Comparison of ENCODE assay signal across 16 cellular contexts in genomic region chr18:70332694-70333093, GRCh38. TPM values are rescaled to one million over a fixed set of nuclear protein-coding genes. Genes with fewer than 3 reads are reported as not detected.
DNase-seq lines count a peak whose midpoint lies in the region; ATAC-seq, FAIRE-seq and TF ChIP-seq lines count a peak whose summit lies in the region.
"Had no signal": no experiment of that assay in that cellular context is flagged by ENCODE, and none has a peak within 500 bp of the region (broad histone marks: within the 10 kb centered on the region; RNA-seq: fewer than 3 reads in every experiment).

No MANE protein-coding gene starts in this region.

- no peak for FAIRE-seq in urothelium cell line (lab: Jason Lieb, UNC)
- FAIRE-seq: endometrium, RCC 7860 had no signal

- in situ Hi-C loops in GM23248 (cut with MboI): no loop called here
- in situ Hi-C loops in astrocyte of the spinal cord (cut with HindIII; ENCODE audit: low sequenced_read_pairs): no loop called here

- H3K27ac ChIP-seq in GM23248: peak overlapping the region; percentile 94
- H3K27ac ChIP-seq in GM23338 (ENCODE audit: low read depth): no peak overlapping the region
- H3K27ac ChIP-seq: BLaER1 treated with 17β-estradiol and CSF1 and Interleukin-3, amounts not matched to agents 10 nM and 100 nM; neural progenitor cell had no signal

- peak overlapping the region; percentile 72 for H3K9ac ChIP-seq in GM23248
- H3K9ac ChIP-seq: BLaER1 treated with 17β-estradiol and CSF1 and Interleukin-3, amounts not matched to agents 10 nM and 100 nM; neural progenitor cell had no signal

- no peak overlapping the region for H3K27ac Mint-ChIP-seq in GM23338
- H3K27ac Mint-ChIP-seq in stimulated activated naive CD8-positive, alpha-beta T cell treated with anti-CD3 and anti-CD28 coated beads, Interleukin-15, amount 100 ng/mL, for 72 hours: no peak overlapping the region
- H3K27ac Mint-ChIP-seq: activated CD4-positive, alpha-beta memory T cell treated with anti-CD3 and anti-CD28 coated beads, Interleukin-2, amount 10 ng/mL, durations not matched to agents 7 days and 5 days; activated T-cell treated with anti-CD3 and anti-CD28 coated beads, Interleukin-2, amount 50 U/mL, for 72 hours; neural progenitor cell had no signal

- H4K20me1 ChIP-seq in GM23248 (ENCODE audit: insufficient read depth) (no peaks in the 10 kb centered on the region), GM23338 (replicated peaks; ENCODE audit: insufficient read depth) (no peaks in the 10 kb centered on the region)

- H2AFZ ChIP-seq in GM23248: no peak overlapping the region
- no peak overlapping the region for H2AFZ ChIP-seq in GM23338
- H2AFZ ChIP-seq: neural progenitor cell had no signal

- H3K4me3 Mint-ChIP-seq in GM23338: no peak overlapping the region
- no peak overlapping the region for H3K4me3 Mint-ChIP-seq in stimulated activated naive CD8-positive, alpha-beta T cell treated with anti-CD3 and anti-CD28 coated beads, Interleukin-15, amount 100 ng/mL, for 72 hours
- H3K4me3 Mint-ChIP-seq: activated CD4-positive, alpha-beta memory T cell treated with anti-CD3 and anti-CD28 coated beads, Interleukin-2, amount 10 ng/mL, durations not matched to agents 7 days and 5 days; activated T-cell treated with anti-CD3 and anti-CD28 coated beads, Interleukin-2, amount 50 U/mL, for 72 hours; neural progenitor cell had no signal

- H3K4me2 ChIP-seq in GM23248 (ENCODE audit: unreplicated experiment): peak overlapping the region; percentile 53
- no peak overlapping the region for H3K4me2 ChIP-seq in GM23338
- H3K4me2 ChIP-seq: BLaER1 treated with 17β-estradiol and CSF1 and Interleukin-3, amounts not matched to agents 10 nM and 100 nM; neural progenitor cell had no signal

- H3K4me1 Mint-ChIP-seq in GM23338: peaks cover 26% of the 10 kb centered on the region
- H3K4me1 Mint-ChIP-seq in stimulated activated naive CD8-positive, alpha-beta T cell treated with anti-CD3 and anti-CD28 coated beads, Interleukin-15, amount 100 ng/mL, for 72 hours: peaks cover 6% of the 10 kb centered on the region

- no peaks in the 10 kb centered on the region for H3K27me3 ChIP-seq in GM23248 (replicated peaks; ENCODE audit: insufficient read depth)
- H3K27me3 ChIP-seq in GM23338 (ENCODE audit: insufficient read depth): no peaks in the 10 kb centered on the region
- H3K27me3 ChIP-seq: BLaER1 treated with 17β-estradiol and CSF1 and Interleukin-3, amounts not matched to agents 10 nM and 100 nM; neural progenitor cell had no signal

- peak; percentile 68 for DNase-seq in GM23248
- peak; percentile 28 for DNase-seq in astrocyte of the spinal cord (ENCODE audit: low read depth, low spot score)
- DNase-seq in hepatic stellate cell (ENCODE audit: low spot score): peak; percentile 7
- peak; percentile 17 for DNase-seq in stromal cell of bone marrow (ENCODE audit: low read depth)
- no peak for DNase-seq in urothelium cell line (ENCODE audit: low spot score)
- DNase-seq in GM23338 (ENCODE audit: low spot score): no peak
- no peak for DNase-seq in stimulated activated naive CD8-positive, alpha-beta T cell treated with anti-CD3 and anti-CD28 coated beads, Interleukin-15, amount 100 ng/mL, for 72 hours
- DNase-seq: activated CD4-positive, alpha-beta memory T cell treated with anti-CD3 and anti-CD28 coated beads, Interleukin-2, amount 10 ng/mL, durations not matched to agents 7 days and 5 days; activated T-cell treated with anti-CD3 and anti-CD28 coated beads, Interleukin-2, amount 50 U/mL, for 72 hours; DMS 273 treated with DMSO at 0.1 percent for 48 hours; MV-4-11; NCI-H748 treated with DMSO at 0.1 percent for 48 hours had no signal

- H3K79me2 ChIP-seq in GM23248 (ENCODE audit: insufficient read depth) (peaks cover 59% of the 10 kb centered on the region), GM23338 (replicated peaks; ENCODE audit: insufficient read depth) (no peaks in the 10 kb centered on the region; the same call in 1 of the 2 replicates)

- no peak overlapping the region for H3K4me3 ChIP-seq in GM23248
- H3K4me3 ChIP-seq in astrocyte of the spinal cord (ENCODE audit: low read depth, low read length): no peak overlapping the region
- no peak overlapping the region for H3K4me3 ChIP-seq in GM23338
- H3K4me3 ChIP-seq: BLaER1 treated with 17β-estradiol and CSF1 and Interleukin-3, amounts not matched to agents 10 nM and 100 nM; neural progenitor cell had no signal

- peaks cover 11% of the 10 kb centered on the region; the same call in 2 of the 3 replicates for H3K9me3 Mint-ChIP-seq in GM23338
- peaks cover 0 to 9% of the 10 kb centered on the region in 2 donors for H3K9me3 Mint-ChIP-seq in stimulated activated naive CD8-positive, alpha-beta T cell treated with anti-CD3 and anti-CD28 coated beads, Interleukin-15, amount 100 ng/mL, for 72 hours
- H3K9me3 Mint-ChIP-seq: activated CD4-positive, alpha-beta memory T cell treated with anti-CD3 and anti-CD28 coated beads, Interleukin-2, amount 10 ng/mL, durations not matched to agents 7 days and 5 days; activated T-cell treated with anti-CD3 and anti-CD28 coated beads, Interleukin-2, amount 50 U/mL, for 72 hours had no signal

- peaks cover 65% of the 10 kb centered on the region for H3K4me1 ChIP-seq in GM23248 (ENCODE audit: insufficient read depth)
- peaks cover 21% of the 10 kb centered on the region; the same call in 1 of the 2 replicates for H3K4me1 ChIP-seq in GM23338 (ENCODE audit: insufficient read depth)
- H3K4me1 ChIP-seq: neural progenitor cell had no signal

- no peaks in the 10 kb centered on the region for H3K9me2 ChIP-seq in GM23248 (ENCODE audit: insufficient read depth)
- 0 out of 2 replicates have a peak, but pooled peaks cover 4% of the 10 kb centered on the region for H3K9me2 ChIP-seq in GM23338 (ENCODE audit: insufficient read depth)

- H3K36me3 Mint-ChIP-seq in GM23338 (ENCODE audit: low read depth): peaks cover 17% of the 10 kb centered on the region; the same call in 2 of the 3 replicates

- no peak for TF ChIP-seq CTCF in astrocyte of the spinal cord (IDR thresholded peaks at IDR 0.05; ENCODE audit: low read depth, low read length)
- TF ChIP-seq CTCF in GM23338 (conservative IDR thresholded peaks at IDR 0.05; ENCODE audit: low read depth in 2 of 2): no peak

- peaks cover 90% of the 10 kb centered on the region for H3F3A ChIP-seq in GM23248 (ENCODE audit: insufficient read depth)
- H3F3A ChIP-seq in GM23338 (replicated peaks; ENCODE audit: low read depth): no peaks in the 10 kb centered on the region

- WGBS in GM23248 (ENCODE audit: low coverage in 1 of 2, low lambda C conversion rate in 2 of 2, missing lambda C conversion rate in 2 of 2), 2 experiments: 94 to 100% methylated on average over 1 of the region's 1 CpG

- ATAC-seq in GM23338: no peak
- ATAC-seq in stimulated activated naive CD8-positive, alpha-beta T cell treated with anti-CD3 and anti-CD28 coated beads, Interleukin-15, amount 100 ng/mL, for 72 hours: no peak
- ATAC-seq: activated T-cell treated with anti-CD3 and anti-CD28 coated beads, Interleukin-2, amount 50 U/mL, for 72 hours had no signal

- H3K36me3 ChIP-seq in GM23248 (ENCODE audit: low read depth) (peaks cover 36% of the 10 kb centered on the region), GM23338 (ENCODE audit: insufficient read depth) (no peaks in the 10 kb centered on the region)
- H3K36me3 ChIP-seq: neural progenitor cell had no signal

- H3K27me3 Mint-ChIP-seq in GM23338 (ENCODE audit: insufficient read depth, low read depth, poor library complexity): peaks cover 3% of the 10 kb centered on the region
- H3K27me3 Mint-ChIP-seq in stimulated activated naive CD8-positive, alpha-beta T cell treated with anti-CD3 and anti-CD28 coated beads, Interleukin-15, amount 100 ng/mL, for 72 hours: no peaks in the 10 kb centered on the region
- H3K27me3 Mint-ChIP-seq: activated CD4-positive, alpha-beta memory T cell treated with anti-CD3 and anti-CD28 coated beads, Interleukin-2, amount 10 ng/mL, durations not matched to agents 7 days and 5 days had no signal

- H3K9me3 ChIP-seq in GM23248 (ENCODE audit: low read depth): no peaks in the 10 kb centered on the region

TF ChIP-seq in GM23338, 12 proteins besides CTCF, POLR2A, EP300 and RAD21 (continues in another document):
- TF ChIP-seq ZNF114 (CRISPR knock-in tag; IDR thresholded peaks at IDR 0.05): no peak

RNA-seq across cellular contexts. Expression of gene SOCS6, which starts 43.8 kb away (rescaled TPM):
- 43.7 and 48.1 TPM in 2 replicates for total RNA-seq in GM23248 (2014; rRNA removed; shearing (Covaris generic))
- 30.0 and 31.7 TPM in 2 replicates for polyA plus RNA-seq in GM23248 (2016; fragmentation: Nextera tagmentation; extraction: Ambion mirVana)
- total RNA-seq in GM23338 (2014; rRNA removed; shearing (Covaris generic)): 12.4 and 13.3 TPM in 2 replicates
- polyA plus RNA-seq in GM23338 (2016; fragmentation: Nextera tagmentation; extraction: Ambion mirVana): 4.4 and 4.6 TPM in 2 replicates

Comparison
In these comparisons a context has a peak if more than half of its experiments do, and no peak if none do; other contexts are left out.
1. DNase-seq: peak in GM23248 (single experiment), astrocyte of the spinal cord (single experiment), hepatic stellate cell (single experiment) and stromal cell of bone marrow (single experiment); none in urothelium cell line (single experiment), GM23338 (single experiment) and stimulated activated naive CD8-positive, alpha-beta T cell treated with anti-CD3 and anti-CD28 coated beads, Interleukin-15, amount 100 ng/mL, for 72 hours (0 of 2).